In genomic region chr5:147721191-147721960, GRCh38 we compare ENCODE assay signal across 8 cellular contexts.
DNase-seq lines count a peak whose midpoint lies in the region; TF ChIP-seq lines count a peak whose summit lies in the region.
"Not testable (repeated sequence)": the region's sequence is repeated elsewhere in the genome, so short reads cannot be mapped to it uniquely, and the experiment has no call there.

No MANE protein-coding gene starts in this region.

- H3K27ac Mint-ChIP-seq in H9 (peak overlapping the region; percentile 92 to 98 (median 93)), neural crest cell (ENCODE audit: unreplicated experiment) (peak overlapping the region; percentile 99), type B pancreatic cell (peak overlapping the region; percentile 14)

- H3K36me3 Mint-ChIP-seq in H9 (ENCODE audit: insufficient read depth in 1 of 3, low read depth in 3 of 3) (peaks cover 8 to 22% (median 21%) of the 10 kb centered on the region in 3 experiments; a peak in 6 of 7 replicates), neural crest cell (ENCODE audit: low read depth) (peaks cover 23% of the 10 kb centered on the region)
- not testable (repeated sequence) for H3K36me3 Mint-ChIP-seq in type B pancreatic cell

- not testable (repeated sequence) for H2BK5ac ChIP-seq in H9 (ENCODE audit: insufficient read length, low read length)

- H4K5ac ChIP-seq in H9 (ENCODE audit: insufficient read length, low read depth, low read length) = not testable (repeated sequence)

- H3K56ac ChIP-seq in H9 (ENCODE audit: insufficient read length, low read depth, low read length) = not testable (repeated sequence)

- H3K4me3 ChIP-seq in PC-9 = peak overlapping the region; percentile 71
- H3K4me3 ChIP-seq in ectodermal cell (ENCODE audit: insufficient read depth, low read depth, low read length) = peak overlapping the region; percentile 22
- H3K4me3 ChIP-seq in hepatocyte = not testable (repeated sequence)

- not testable (repeated sequence) for H3K4me1 ChIP-seq in H9 (ENCODE audit: insufficient read depth, low read length); PC-9 (replicated peaks; ENCODE audit: insufficient read depth); ectodermal cell (ENCODE audit: control insufficient read depth, insufficient read depth, low read length); hepatocyte (ENCODE audit: insufficient read depth)

- H3K4me3 Mint-ChIP-seq in H9 = peak overlapping the region; percentile 69 to 74; a peak in 4 of 5 replicates
- H3K4me3 Mint-ChIP-seq in neural crest cell = peak overlapping the region; percentile 90
- H3K4me3 Mint-ChIP-seq in type B pancreatic cell = peak overlapping the region; percentile 83

- H3F3A ChIP-seq in PC-9 (ENCODE audit: insufficient read depth, low read depth) = not testable (repeated sequence)

- not testable (repeated sequence) for H3K23me2 ChIP-seq in H9 (ENCODE audit: insufficient read length, low read depth, low read length, poor library complexity, severe bottlenecking)

- H4K20me1 ChIP-seq in H9 (ENCODE audit: control insufficient read depth, insufficient read depth, insufficient read length); PC-9 (ENCODE audit: insufficient read depth); hepatocyte (ENCODE audit: insufficient read depth, poor library complexity, severe bottlenecking): not testable (repeated sequence)

- H3K18ac ChIP-seq in H9 (ENCODE audit: insufficient read length, low read depth, low read length) = not testable (repeated sequence)

- H2BK20ac ChIP-seq in H9 (ENCODE audit: low read depth, low read length, poor library complexity, severe bottlenecking) = not testable (repeated sequence)

- H3K79me1 ChIP-seq in H9 (ENCODE audit: insufficient read depth, low read depth, low read length, poor library complexity, severe bottlenecking) = not testable (repeated sequence)

- H2AFZ ChIP-seq in H9 (ENCODE audit: low read length) = peak overlapping the region; percentile 29
- H2AFZ ChIP-seq in PC-9 = peak overlapping the region; percentile 68
- not testable (repeated sequence) for H2AFZ ChIP-seq in hepatocyte

- not testable (repeated sequence) for TF ChIP-seq CTCF in 22Rv1 (IDR thresholded peaks at IDR 0.05); H9 (conservative IDR thresholded peaks at IDR 0.05); PC-9 (conservative IDR thresholded peaks at IDR 0.05); hepatocyte (IDR thresholded peaks at IDR 0.05; ENCODE audit: poor library complexity); neural crest cell (conservative IDR thresholded peaks at IDR 0.05); type B pancreatic cell (conservative IDR thresholded peaks at IDR 0.05)

- H3K27ac ChIP-seq in 22Rv1 (peak overlapping the region; percentile 50), hepatocyte (peak overlapping the region; percentile 6)
- H3K27ac ChIP-seq in H9 (ENCODE audit: insufficient read length, low read depth, low read length); PC-9; ectodermal cell (ENCODE audit: insufficient read depth, low read depth, low read length, poor library complexity, severe bottlenecking): not testable (repeated sequence)

- not testable (repeated sequence) for H3K79me2 ChIP-seq in H9 (ENCODE audit: insufficient read depth, low read length); PC-9 (ENCODE audit: low read depth); hepatocyte

- POLR2A ChIA-PET in PC-9 (lab: Charles Lee; ENCODE audit: unreplicated experiment) = interaction anchor here (0.7 kb wide), 1 partner anchor 413 kb away, joined by 5 read pairs; no protein-coding TSS in a partner anchor

- not testable (repeated sequence) for H3K36me3 ChIP-seq in PC-9 (ENCODE audit: low read depth); ectodermal cell (ENCODE audit: control insufficient read depth, insufficient read depth, low read length); hepatocyte (replicated peaks; ENCODE audit: insufficient read depth, low read depth)

- H3K4ac ChIP-seq in H9 (ENCODE audit: low read depth, low read length) = not testable (repeated sequence)

- peak overlapping the region; percentile 16 for H3K4me2 ChIP-seq in H9 (ENCODE audit: insufficient read depth, insufficient read length, low read length)
- peak overlapping the region; percentile 84 for H3K4me2 ChIP-seq in PC-9
- H3K4me2 ChIP-seq in hepatocyte = peak overlapping the region; percentile 31

- CTCF ChIA-PET in PC-9 (lab: Charles Lee) = not testable (repeated sequence)

- not testable (repeated sequence) for H4K91ac ChIP-seq in H9 (ENCODE audit: insufficient read length, low read depth, low read length)

- intact Hi-C loops in PC-9 (cut with micrococcal nuclease; ENCODE audit: unreplicated experiment) = not testable (repeated sequence)

- H3K9me2 ChIP-seq in PC-9 (ENCODE audit: insufficient read depth); hepatocyte (replicated peaks; ENCODE audit: insufficient read depth): not testable (repeated sequence)

- H3K23ac ChIP-seq in H9 (ENCODE audit: insufficient read length, low read depth, low read length) = not testable (repeated sequence)

- H3K27me3 ChIP-seq in H9 (ENCODE audit: insufficient read depth, low read length); PC-9 (ENCODE audit: insufficient read depth, low read depth); ectodermal cell (ENCODE audit: control insufficient read depth, insufficient read depth, low read length, poor library complexity, severe bottlenecking); hepatocyte: not testable (repeated sequence)

- peak overlapping the region; percentile 88 for H3T11ph ChIP-seq in H9 (ENCODE audit: low read length)

- H3K9me3 Mint-ChIP-seq in H9, neural crest cell, type B pancreatic cell: not testable (repeated sequence)

- H3K9me3 ChIP-seq in H9 (ENCODE audit: control insufficient read depth, low read depth, low read length); PC-9 (ENCODE audit: insufficient read depth, low read depth); ectodermal cell (ENCODE audit: control insufficient read depth, low read length); hepatocyte (ENCODE audit: low read depth): not testable (repeated sequence)

- peak overlapping the region; percentile 51 for H3K9ac ChIP-seq in H9 (ENCODE audit: extremely low read depth, insufficient read length, low read length)

- H3K27me3 Mint-ChIP-seq in H9 (ENCODE audit: low read depth); neural crest cell (ENCODE audit: low read depth); type B pancreatic cell: not testable (repeated sequence)

- WGBS in H9 (ENCODE audit: extremely low coverage, insufficient read length, low lambda C conversion rate) = no CpG with 5 or more reads among the region's 38 CpGs
- 53 to 58% methylated on average over 26 to 27 of the region's 38 CpGs for WGBS in ectodermal cell, 2 experiments
- WGBS in hepatocyte (ENCODE audit: low lambda C conversion rate, missing lambda C conversion rate) = 73% methylated on average over 29 of the region's 38 CpGs

- H3K4me1 Mint-ChIP-seq in H9; neural crest cell; type B pancreatic cell (ENCODE audit: unreplicated experiment): not testable (repeated sequence)

- H2BK12ac ChIP-seq in H9 (ENCODE audit: insufficient read length, low read depth, low read length) = not testable (repeated sequence)

- not testable (repeated sequence) for H2BK15ac ChIP-seq in H9 (ENCODE audit: low read depth, low read length)

- not testable (repeated sequence) for DNase-seq in H9; hepatocyte (ENCODE audit: low spot score); neural crest cell (ENCODE audit: low read depth, low spot score); type B pancreatic cell (ENCODE audit: extremely low spot score, unreplicated experiment)
- peak; percentile 3 for DNase-seq in NCI-H2227 (lab: John Stamatoyannopoulos, UW; ENCODE audit: unreplicated experiment)
- DNase-seq in PC-9 = peak in 1 of 2 experiments; percentile 10

- not testable (repeated sequence) for H2BK120ac ChIP-seq in H9 (ENCODE audit: low read depth, low read length, poor library complexity, severe bottlenecking)

- not testable (repeated sequence) for H2AK5ac ChIP-seq in H9 (ENCODE audit: insufficient read length, low read length)

- H4K8ac ChIP-seq in H9 (replicated peaks; ENCODE audit: insufficient read length, low read depth, low read length) = not testable (repeated sequence)

- BruUV-seq in PC-9 (replicated peaks; lab: Mats Ljungman, UMichigan) = not testable (repeated sequence)

- peak overlapping the region; percentile 49; the same call in 1 of the 2 replicates for H3K14ac ChIP-seq in H9 (ENCODE audit: insufficient read depth, low read length)

Comparison
In these comparisons a context has a peak if more than half of its experiments do, and no peak if none do; other contexts are left out.
1. H3K4me2 ChIP-seq: peak in every context shown above with its lines; median percentile 84 in PC-9; 31 in hepatocyte; 16 in H9.
2. H3K27ac Mint-ChIP-seq: peak in every context shown above with its lines; median percentile 99 in neural crest cell; 93 in H9; 14 in type B pancreatic cell.